Comparison of ENCODE assay signal across 17 cellular contexts in the genomic region with DNA sequence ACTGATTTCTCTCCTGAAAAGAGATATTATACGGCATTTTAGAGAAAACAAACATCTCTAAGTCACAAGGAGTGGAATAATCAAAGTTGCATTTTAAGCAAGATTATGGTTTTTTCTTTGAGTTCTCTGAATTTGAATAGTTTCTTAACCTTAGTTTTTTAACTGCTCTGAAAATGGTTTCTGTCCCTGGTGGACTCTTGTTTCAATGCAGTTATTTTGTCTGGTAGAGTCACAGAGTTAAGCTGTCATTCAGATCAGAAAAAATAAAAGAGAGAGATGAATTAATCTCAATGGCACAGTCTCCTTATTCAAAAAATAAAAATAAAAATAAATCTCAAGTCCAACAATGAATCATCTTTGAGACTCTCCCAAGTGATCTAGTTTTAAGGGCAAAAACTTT. TPM values are rescaled to one million over a fixed set of nuclear protein-coding genes. Genes with fewer than 3 reads are reported as not detected.
"Had no signal": no experiment of that assay in that cellular context is flagged by ENCODE, and none has a peak within 500 bp of the region (broad histone marks: within the 10 kb centered on the region; RNA-seq: fewer than 3 reads in every experiment).

No MANE protein-coding gene starts in this region.

- H3K36me3 Mint-ChIP-seq: naive thymus-derived CD8-positive, alpha-beta T cell; WTC11 had no signal

- H3K27ac Mint-ChIP-seq: activated CD4-positive, alpha-beta T cell treated with anti-CD3 and anti-CD28 coated beads, Interleukin-2, amount 10 ng/mL, durations not matched to agents 7 days and 5 days; naive thymus-derived CD8-positive, alpha-beta T cell; stimulated activated naive CD8-positive, alpha-beta T cell treated with anti-CD3 and anti-CD28 coated beads, Interleukin-15, Interleukin-2, amounts not matched to agents 100 ng/mL and 50 ng/mL, for 24 hours; WTC11 had no signal

- H3K9me3 ChIP-seq: body of pancreas, mucosa of descending colon, ovary, testis had no signal

- H3K4me3 ChIP-seq: body of pancreas, mucosa of descending colon, ovary, testis had no signal

- H3K36me3 ChIP-seq: ovary had no signal

- DNase-seq: activated CD4-positive, alpha-beta T cell treated with anti-CD3 and anti-CD28 coated beads, Interleukin-2, amount 10 ng/mL, durations not matched to agents 7 days and 5 days; activated naive CD4-positive, alpha-beta T cell treated with anti-CD3 and anti-CD28 coated beads, Interleukin-2, amount 50 U/mL, for 16 hours; activated T-cell treated with anti-CD3 and anti-CD28 coated beads, Interleukin-2, amount 50 U/mL, for 1 hour; body of pancreas; dermis blood vessel endothelial cell; foreskin keratinocyte; head of caudate nucleus; mucosa of descending colon; naive thymus-derived CD8-positive, alpha-beta T cell; ovary; stimulated activated CD4-positive, alpha-beta T cell treated with anti-CD3 and anti-CD28 coated beads, Interleukin-4, amount 100 ng/mL, for 1 hour; stimulated activated CD8-positive, alpha-beta memory T cell treated with anti-CD3 and anti-CD28 coated beads, Interleukin-4, amount 100 ng/mL, for 48 hours; T-helper 1 cell; testis had no signal

- H3K4me3 Mint-ChIP-seq: activated CD4-positive, alpha-beta T cell treated with anti-CD3 and anti-CD28 coated beads, Interleukin-2, amount 10 ng/mL, durations not matched to agents 7 days and 5 days; naive thymus-derived CD8-positive, alpha-beta T cell; stimulated activated naive CD8-positive, alpha-beta T cell treated with anti-CD3 and anti-CD28 coated beads, Interleukin-15, Interleukin-2, amounts not matched to agents 100 ng/mL and 50 ng/mL, for 24 hours; WTC11 had no signal

- H3K27me3 ChIP-seq: body of pancreas, foreskin keratinocyte, ovary, testis had no signal

- H3K4me1 ChIP-seq: foreskin keratinocyte, testis had no signal

- H3K27ac ChIP-seq: body of pancreas, foreskin keratinocyte, ovary, testis had no signal

- H3K27me3 Mint-ChIP-seq: activated CD4-positive, alpha-beta T cell treated with anti-CD3 and anti-CD28 coated beads, Interleukin-2, amount 10 ng/mL, durations not matched to agents 7 days and 5 days; stimulated activated naive CD8-positive, alpha-beta T cell treated with anti-CD3 and anti-CD28 coated beads, Interleukin-15, Interleukin-2, amounts not matched to agents 100 ng/mL and 50 ng/mL, for 24 hours had no signal

- H3K9me3 Mint-ChIP-seq: activated CD4-positive, alpha-beta T cell treated with anti-CD3 and anti-CD28 coated beads, Interleukin-2, amount 10 ng/mL, durations not matched to agents 7 days and 5 days; stimulated activated naive CD8-positive, alpha-beta T cell treated with anti-CD3 and anti-CD28 coated beads, Interleukin-15, Interleukin-2, amounts not matched to agents 100 ng/mL and 50 ng/mL, for 24 hours; WTC11 had no signal

- H3K4me1 Mint-ChIP-seq: activated CD4-positive, alpha-beta T cell treated with anti-CD3 and anti-CD28 coated beads, Interleukin-2, amount 10 ng/mL, durations not matched to agents 7 days and 5 days; naive thymus-derived CD8-positive, alpha-beta T cell had no signal

RNA-seq across cellular contexts. Expression of gene AGTR1, which starts 19.0 kb away (rescaled TPM):
- total RNA-seq: activated CD4-positive, alpha-beta T cell treated with anti-CD3 and anti-CD28 coated beads, Interleukin-2, amount 10 ng/mL, durations not matched to agents 7 days and 5 days; foreskin keratinocyte; lung microvascular endothelial cell; naive thymus-derived CD8-positive, alpha-beta T cell had no signal
- polyA plus RNA-seq: foreskin keratinocyte; naive thymus-derived CD8-positive, alpha-beta T cell had no signal
